In the genomic region with DNA sequence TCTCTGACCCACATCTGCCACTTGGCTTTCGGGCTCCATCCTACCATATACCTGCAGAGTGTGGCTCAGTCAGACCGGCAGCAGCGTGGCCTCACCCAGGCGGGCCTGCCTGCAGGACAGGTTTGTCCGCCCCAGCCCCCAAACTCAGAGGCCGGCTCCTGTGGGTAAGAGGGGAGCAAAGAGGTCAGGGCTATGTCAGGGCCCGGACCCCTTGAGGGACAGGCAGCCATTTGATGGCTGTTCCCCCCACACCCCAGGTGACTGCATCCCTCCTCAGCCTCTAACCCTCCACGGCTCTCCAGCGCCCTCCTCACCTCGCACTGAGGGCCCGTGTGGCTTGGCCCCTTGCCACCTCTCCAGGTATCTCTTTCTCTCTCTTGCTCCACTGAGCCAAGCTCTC, we compare ENCODE assay signal across 28 cellular contexts. TPM values are rescaled to one million over a fixed set of nuclear protein-coding genes. Genes with fewer than 3 reads are reported as not detected.
DNase-seq lines count a peak whose midpoint lies in the region; ATAC-seq and TF ChIP-seq lines count a peak whose summit lies in the region.
"Had no signal": no experiment of that assay in that cellular context is flagged by ENCODE, and none has a peak within 500 bp of the region (broad histone marks: within the 10 kb centered on the region; RNA-seq: fewer than 3 reads in every experiment).

No MANE protein-coding gene starts in this region.

- no peak overlapping the region for H3K9ac ChIP-seq in parathyroid adenoma

- no peak overlapping the region for H3K4me2 ChIP-seq in parathyroid adenoma (ENCODE audit: low read length)

- no peak for DNase-seq in activated naive CD4-positive, alpha-beta T cell treated with Interleukin-2 at 50 U/mL for 16 hours
- DNase-seq in RPMI8226, result peak; percentile 69
- DNase-seq in transverse colon, result no peak
- DNase-seq: activated CD4-positive, alpha-beta T cell treated with anti-CD3 and anti-CD28 coated beads, Interleukin-2, amount 50 U/mL, for 1 hour; activated CD8-positive, alpha-beta memory T cell treated with anti-CD3 and anti-CD28 coated beads, Interleukin-2, amount 10 ng/mL, durations not matched to agents 7 days and 5 days; activated T-cell treated with anti-CD3 and anti-CD28 coated beads, Interleukin-2, amount 50 U/mL, for 48 hours; dermis blood vessel endothelial cell; DND-41; H7; KG1; left lung; mesendoderm; MG63; NCI-H2081; NK-92 treated with Interleukin-12 subunit alpha and Interleukin-12 subunit beta, amount 100 ng/mL, for 24 hours; sigmoid colon; SJCRH30; stimulated activated CD4-positive, alpha-beta T cell treated with anti-CD3 and anti-CD28 coated beads, Interleukin-4, amount 100 ng/mL, for 4 hours; stimulated activated naive B cell treated with anti-CD40 and anti-IgM and Interleukin-4, amounts not matched to agents 10 μg/mL and 1 μg/mL and 100 μg/mL, for 72 hours; upper lobe of right lung had no signal

- H3K27me3 ChIP-seq in parathyroid adenoma (ENCODE audit: control insufficient read depth, insufficient read depth, low read length) (no peaks in the 10 kb centered on the region), transverse colon (no peaks in the 10 kb centered on the region)
- H3K27me3 ChIP-seq: MG63, sigmoid colon, SJCRH30, upper lobe of right lung had no signal

- TF ChIP-seq POLR2A in transverse colon (IDR thresholded peaks at IDR 0.05), result no peak

- peak overlapping the region; percentile 38 for H2AFZ ChIP-seq in parathyroid adenoma

- peak overlapping the region; percentile 53 for H3K27ac Mint-ChIP-seq in activated naive CD4-positive, alpha-beta T cell treated with anti-CD3 and anti-CD28 coated beads, Interleukin-2, amount 50 U/mL, for 24 hours
- H3K27ac Mint-ChIP-seq: activated CD8-positive, alpha-beta memory T cell treated with anti-CD3 and anti-CD28 coated beads, Interleukin-2, amount 10 ng/mL, durations not matched to agents 7 days and 5 days; progenitor cell of endocrine pancreas; WTC11 had no signal

- in situ Hi-C loops in transverse colon (cut with MboI; ENCODE audit: low pct_ligation_motif_present in 1 of 4, low pct_unique_long_range_greater_than_20kb in 1 of 4, low sequenced_read_pairs in 3 of 4), result loop anchor here in 1 of 4 donors (10.0 kb wide), 1 partner anchor 243 kb away; a partner anchor contains a TSS

- H3K4me3 Mint-ChIP-seq in activated naive CD4-positive, alpha-beta T cell treated with anti-CD3 and anti-CD28 coated beads, Interleukin-2, amount 50 U/mL, for 24 hours, result no peak overlapping the region
- H3K4me3 Mint-ChIP-seq: activated CD8-positive, alpha-beta memory T cell treated with anti-CD3 and anti-CD28 coated beads, Interleukin-2, amount 10 ng/mL, durations not matched to agents 7 days and 5 days; stimulated activated naive B cell treated with anti-CD40 and anti-IgM and Interleukin-4, amounts not matched to agents 10 μg/mL and 1 μg/mL and 100 μg/mL, for 72 hours; WTC11 had no signal

- no peaks in the 10 kb centered on the region for H3K36me3 Mint-ChIP-seq in activated naive CD4-positive, alpha-beta T cell treated with anti-CD3 and anti-CD28 coated beads, Interleukin-2, amount 50 U/mL, for 24 hours
- H3K36me3 Mint-ChIP-seq: activated CD8-positive, alpha-beta memory T cell treated with anti-CD3 and anti-CD28 coated beads, Interleukin-2, amount 10 ng/mL, durations not matched to agents 7 days and 5 days; stimulated activated naive B cell treated with anti-CD40 and anti-IgM and Interleukin-4, amounts not matched to agents 10 μg/mL and 1 μg/mL and 100 μg/mL, for 72 hours; WTC11 had no signal

- H3K27ac ChIP-seq in parathyroid adenoma, result no peak overlapping the region
- no peak overlapping the region for H3K27ac ChIP-seq in transverse colon
- H3K27ac ChIP-seq: left lung, sigmoid colon, SJCRH30, upper lobe of right lung had no signal

- TF ChIP-seq EP300 in transverse colon (IDR thresholded peaks at IDR 0.05; ENCODE audit: low read depth), result no peak

- whole genome bisulfite sequencing in transverse colon (ENCODE audit: low coverage in 1 of 2), 2 donors, result 67 to 70% methylated on average over 4 to 11 of the region's 11 CpGs

- no peaks in the 10 kb centered on the region for H3K36me3 ChIP-seq in parathyroid adenoma (ENCODE audit: control insufficient read depth, insufficient read depth, low read length)
- no peaks in the 10 kb centered on the region for H3K36me3 ChIP-seq in transverse colon
- H3K36me3 ChIP-seq: left lung, MG63, sigmoid colon, SJCRH30, upper lobe of right lung had no signal

- no peaks in the 10 kb centered on the region for H3K4me1 Mint-ChIP-seq in activated naive CD4-positive, alpha-beta T cell treated with anti-CD3 and anti-CD28 coated beads, Interleukin-2, amount 50 U/mL, for 24 hours
- H3K4me1 Mint-ChIP-seq: WTC11 had no signal

- TF ChIP-seq CTCF in parathyroid adenoma (IDR thresholded peaks at IDR 0.05) (no peak), transverse colon (IDR thresholded peaks at IDR 0.05) (no peak)

- no peak overlapping the region for H3K4me3 ChIP-seq in parathyroid adenoma (ENCODE audit: low read depth, low read length)
- no peak overlapping the region for H3K4me3 ChIP-seq in transverse colon
- H3K4me3 ChIP-seq: left lung, MG63, sigmoid colon, SJCRH30, upper lobe of right lung had no signal

- no peaks in the 10 kb centered on the region for H3K9me3 Mint-ChIP-seq in activated naive CD4-positive, alpha-beta T cell treated with anti-CD3 and anti-CD28 coated beads, Interleukin-2, amount 50 U/mL, for 24 hours
- H3K9me3 Mint-ChIP-seq: stimulated activated naive B cell treated with anti-CD40 and anti-IgM and Interleukin-4, amounts not matched to agents 10 μg/mL and 1 μg/mL and 100 μg/mL, for 72 hours had no signal

- intact Hi-C loops in transverse colon (cut with DNase I; ENCODE audit: low total_unique reads), result no loop called here

- no peak for ATAC-seq in GM18520 (IDR thresholded peaks at IDR 0.05; ENCODE audit: unreplicated experiment)
- ATAC-seq: activated CD8-positive, alpha-beta memory T cell treated with anti-CD3 and anti-CD28 coated beads, Interleukin-2, amount 10 ng/mL, durations not matched to agents 7 days and 5 days; left lung; stimulated activated naive B cell treated with anti-CD40 and anti-IgM and Interleukin-4, amounts not matched to agents 10 μg/mL and 1 μg/mL and 100 μg/mL, for 72 hours; upper lobe of right lung; WTC11 had no signal

- no peaks in the 10 kb centered on the region for H3K79me2 ChIP-seq in parathyroid adenoma

- H3K4me1 ChIP-seq in parathyroid adenoma, result no peaks in the 10 kb centered on the region
- no peaks in the 10 kb centered on the region for H3K4me1 ChIP-seq in transverse colon
- H3K4me1 ChIP-seq: left lung, sigmoid colon, SJCRH30, upper lobe of right lung had no signal

- H3K27me3 Mint-ChIP-seq in activated naive CD4-positive, alpha-beta T cell treated with anti-CD3 and anti-CD28 coated beads, Interleukin-2, amount 50 U/mL, for 24 hours, result no peaks in the 10 kb centered on the region
- H3K27me3 Mint-ChIP-seq: progenitor cell of endocrine pancreas; stimulated activated naive B cell treated with anti-CD40 and anti-IgM and Interleukin-4, amounts not matched to agents 10 μg/mL and 1 μg/mL and 100 μg/mL, for 72 hours had no signal

- no peaks in the 10 kb centered on the region for H3K9me3 ChIP-seq in parathyroid adenoma (ENCODE audit: control insufficient read depth, low read length)
- H3K9me3 ChIP-seq in transverse colon, result no peaks in the 10 kb centered on the region
- H3K9me3 ChIP-seq: left lung, MG63, sigmoid colon, SJCRH30, upper lobe of right lung had no signal

RNA-seq across cellular contexts. Expression of a gene that starts 12.3 kb away (rescaled TPM):
- total RNA-seq in transverse colon, result not detected
- total RNA-seq: dermis blood vessel endothelial cell, fibroblast of lung, H7, HT1080, NCI-H460, progenitor cell of endocrine pancreas, sigmoid colon, SJCRH30 had no signal

RNA-seq across cellular contexts. Expression of a gene that starts 25.7 kb away (rescaled TPM):
- total RNA-seq in transverse colon, result not detected
- total RNA-seq: dermis blood vessel endothelial cell, fibroblast of lung, HT1080, left lung, progenitor cell of endocrine pancreas, SJCRH30, upper lobe of right lung had no signal

RNA-seq across cellular contexts. Expression of a gene that starts 25.8 kb away (rescaled TPM):
- 10 to 100 TPM; 31.8 to 63.9 (median 50.7) TPM for total RNA-seq in transverse colon

RNA-seq across cellular contexts. Expression of a gene that starts 43.9 kb away (rescaled TPM):
- total RNA-seq in transverse colon, result 1,000 to 10,000 TPM in 1 of 4 donors, 100 to 1,000 TPM in 3; 368 to 1,320 (median 628) TPM

RNA-seq across cellular contexts. Expression of a gene that starts 50.2 kb away (rescaled TPM):
- 1 to 10 TPM in 3 of 4 donors, under 1 TPM in 1; 0.40 to 7.3 (median 6.0) TPM for total RNA-seq in transverse colon
